22 cellular contexts compared by ENCODE assay signal in the genomic region with DNA sequence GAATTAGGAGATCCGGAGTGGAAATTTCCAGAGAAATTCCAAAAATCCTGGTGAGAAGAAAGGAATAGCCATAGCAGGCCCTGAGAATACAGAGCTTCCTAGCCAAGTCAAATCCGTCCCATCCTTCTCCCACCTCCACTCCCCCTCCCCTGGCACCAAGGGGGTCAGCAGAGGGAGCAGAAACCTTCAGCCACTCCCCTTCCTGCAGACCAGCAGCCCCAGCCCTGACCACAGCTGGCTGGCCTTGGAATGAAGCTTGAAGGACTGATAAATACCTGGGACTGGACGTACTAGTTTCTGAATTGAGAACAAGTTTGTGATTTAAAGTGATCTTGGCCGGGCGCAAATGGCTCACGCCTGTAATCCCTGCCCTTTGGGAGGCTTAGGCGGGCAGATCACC. TPM values are rescaled to one million over a fixed set of nuclear protein-coding genes. Genes with fewer than 3 reads are reported as not detected.
A peak's percentile ranks its signal among the peaks of the same experiment; 100 is the strongest.
DNase-seq lines count a peak whose midpoint lies in the region; ATAC-seq, FAIRE-seq and TF ChIP-seq lines count a peak whose summit lies in the region.
"Had no signal": no experiment of that assay in that cellular context is flagged by ENCODE, and none has a peak within 500 bp of the region (broad histone marks: within the 10 kb centered on the region; RNA-seq: fewer than 3 reads in every experiment).

No MANE protein-coding gene starts in this region.

- no peaks in the 10 kb centered on the region for H3K9me1 ChIP-seq in K562 (ENCODE audit: control insufficient read depth, insufficient read depth, low read length)

- peaks cover 22% of the 10 kb centered on the region for H3K27me3 Mint-ChIP-seq in GM23338 (ENCODE audit: insufficient read depth, low read depth, poor library complexity)

- intact Hi-C loops in K562 (cut with micrococcal nuclease): no loop called here
- intact Hi-C loops in stomach (cut with DNase I; ENCODE audit: low total_unique reads): no loop called here

- in situ Hi-C loops in K562 (cut with MboI): no loop called here

- H3K27ac ChIP-seq in GM23338 (ENCODE audit: low read depth) (no peak overlapping the region), K562 (ENCODE audit: extremely low read depth, low read depth, low read length) (no peak overlapping the region), stomach (no peak overlapping the region)
- H3K27ac ChIP-seq: C4-2B, HL-60, KMS-11 had no signal

- CTCF ChIA-PET in K562 (lab: Yijun Ruan, JAX; ENCODE audit: low intra/inter-chr PET ratio): no interaction called here

- no peak for TF ChIP-seq CTCF in GM23338 (conservative IDR thresholded peaks at IDR 0.05; ENCODE audit: low read depth in 2 of 2)
- no peak for TF ChIP-seq CTCF in K562 (IDR thresholded peaks at IDR 0.05 in 2 of 3, conservative IDR thresholded peaks at IDR 0.05 in 1 of 3; ENCODE audit: insufficient read depth in 2 of 3, low read depth in 1 of 3, low read length in 3 of 3)
- no peak for TF ChIP-seq CTCF in stomach (IDR thresholded peaks at IDR 0.05)

- no peaks in the 10 kb centered on the region for H3K9me3 ChIP-seq in K562 (replicated peaks; ENCODE audit: control insufficient read depth, insufficient read depth, low read depth, low read length)
- H3K9me3 ChIP-seq in stomach: peaks cover 0 to 6% (median 0%) of the 10 kb centered on the region in 4 donors
- H3K9me3 ChIP-seq: HAP-1 had no signal

- peaks cover 22% of the 10 kb centered on the region for H3K4me1 ChIP-seq in GM23338 (ENCODE audit: insufficient read depth)
- H3K4me1 ChIP-seq in K562 (replicated peaks in 1 of 2; ENCODE audit: control insufficient read depth in 2 of 2, insufficient read depth in 2 of 2, low read length in 2 of 2): peaks cover 7 to 23% of the 10 kb centered on the region in 2 experiments
- H3K4me1 ChIP-seq in stomach: peaks cover 6 to 20% (median 16%) of the 10 kb centered on the region in 4 donors

- H3K9me2 ChIP-seq in GM23338 (ENCODE audit: insufficient read depth): no peaks in the 10 kb centered on the region

- no peak overlapping the region for H3K4me2 ChIP-seq in GM23338
- H3K4me2 ChIP-seq in K562 (ENCODE audit: insufficient read depth, low read length): no peak overlapping the region
- H3K4me2 ChIP-seq: KMS-11 had no signal

- peak overlapping the region in 1 of 2 experiments; percentile 17; a peak in 1 of 4 replicates for H3K9ac ChIP-seq in K562 (ENCODE audit: insufficient read depth in 1 of 2, low read depth in 2 of 2, low read length in 2 of 2)
- H3K9ac ChIP-seq: KMS-11 had no signal

- TF ChIP-seq POLR2A in K562 (conservative IDR thresholded peaks at IDR 0.05) (no peak), stomach (IDR thresholded peaks at IDR 0.05) (no peak)

- WGBS in K562 (ENCODE audit: insufficient coverage, low coverage, missing lambda C conversion rate): 73% methylated on average over 7 of the region's 7 CpGs
- 32 to 70% (median 56%) methylated on average over 7 of the region's 7 CpGs for WGBS in stomach, 5 donors

- no peaks in the 10 kb centered on the region; the same call in 2 of the 3 replicates for H3K36me3 Mint-ChIP-seq in GM23338 (ENCODE audit: low read depth)

- TF ChIP-seq EP300 in K562 (IDR thresholded peaks at IDR 0.05; ENCODE audit: low read length): no peak
- TF ChIP-seq EP300 in stomach (IDR thresholded peaks at IDR 0.05): no peak

- TF ChIP-seq RAD21 in K562 (CRISPR knock-in tag; conservative IDR thresholded peaks at IDR 0.05 in 1 of 2, IDR thresholded peaks at IDR 0.05 in 1 of 2): no peak

- no peaks in the 10 kb centered on the region for H3K9me3 Mint-ChIP-seq in GM23338

- H3K4me1 Mint-ChIP-seq in GM23338: peaks cover 31% of the 10 kb centered on the region

- no peak overlapping the region for H3K4me3 Mint-ChIP-seq in GM23338

- H4K20me1 ChIP-seq in GM23338 (replicated peaks; ENCODE audit: insufficient read depth) (no peaks in the 10 kb centered on the region), K562 (replicated peaks; ENCODE audit: control insufficient read depth, insufficient read depth, low read length) (no peaks in the 10 kb centered on the region)

- FAIRE-seq in K562 (lab: Jason Lieb, UNC) (no peak), frontal cortex (lab: Jason Lieb, UNC) (no peak)
- FAIRE-seq: A204.1 had no signal

- DNase-seq in GM23338 (ENCODE audit: low spot score) (peak; percentile 38), K562 (ENCODE audit: extremely low read depth in 1 of 4, low spot score in 3 of 4) (no peak), iPS-NIHi7 (ENCODE audit: extremely low spot score) (peak; percentile 26), stomach (peak; percentile 39), frontal cortex (ENCODE audit: low spot score in 2 of 2) (no peak), NCI-H2029 (lab: John Stamatoyannopoulos, UW) (no peak), HCEC 1CT (no peak)
- DNase-seq: EL; NCI-H1092 treated with DMSO at 0.1 percent for 48 hours; NCI-H1436 treated with DMSO at 0.1 percent for 48 hours; NCI-H1930; NCI-H2227 treated with DMSO at 0.1 percent for 48 hours; NCI-H774; NK-92 treated with Interleukin-12 subunit alpha and Interleukin-12 subunit beta, amount 100 ng/mL, for 24 hours had no signal

- H2AFZ ChIP-seq in GM23338 (0 out of 2 replicates have a peak overlapping the region, but pooled peaks have one; percentile 52), K562 (ENCODE audit: low read depth, low read length) (peak overlapping the region; percentile 68)

- H3K36me3 ChIP-seq in GM23338 (ENCODE audit: insufficient read depth): no peaks in the 10 kb centered on the region
- no peaks in the 10 kb centered on the region for H3K36me3 ChIP-seq in K562 (ENCODE audit: control insufficient read depth, insufficient read depth, low read length)
- H3K36me3 ChIP-seq in stomach: no peaks in the 10 kb centered on the region
- H3K36me3 ChIP-seq: HAP-1 had no signal

- H3K4me3 ChIP-seq in GM23338 (no peak overlapping the region), K562 (no peak overlapping the region), stomach (no peak overlapping the region)
- H3K4me3 ChIP-seq: HAP-1 had no signal

- H3K27me3 ChIP-seq in GM23338 (ENCODE audit: insufficient read depth) (peaks cover 12% of the 10 kb centered on the region), K562 (ENCODE audit: control insufficient read depth in 2 of 2, insufficient read depth in 2 of 2, low read length in 2 of 2) (no peaks in the 10 kb centered on the region), stomach (peaks cover 0 to 11% (median 3%) of the 10 kb centered on the region in 3 donors)

- ATAC-seq in GM23338 (no peak), K562 (no peak)
- ATAC-seq: Panc1, SK-N-SH treated with all-trans-retinoic acid at 6 μM for 48 hours had no signal

- POLR2A ChIA-PET in K562 (lab: Yijun Ruan, JAX): no interaction called here

- no peak overlapping the region for H3K27ac Mint-ChIP-seq in GM23338

- H3K79me2 ChIP-seq in GM23338 (replicated peaks; ENCODE audit: insufficient read depth) (no peaks in the 10 kb centered on the region), K562 (ENCODE audit: control insufficient read depth, insufficient read depth, low read length) (peaks cover 3% of the 10 kb centered on the region; the same call in 2 of the 3 replicates)

- no TSS peak for BruUV-seq in K562 (replicated peaks; lab: Mats Ljungman, UMichigan)

- peaks cover 12% of the 10 kb centered on the region; the same call in 1 of the 2 replicates for H3F3A ChIP-seq in GM23338 (replicated peaks; ENCODE audit: low read depth)

RNA-seq across cellular contexts. Expression of a gene that starts 13.8 kb away (rescaled TPM):
- 2.5 and 2.6 TPM in 2 replicates for total RNA-seq in GM23338 (2014; rRNA removed; shearing (Covaris generic))
- polyA plus RNA-seq in GM23338 (2016; fragmentation: Nextera tagmentation; extraction: Ambion mirVana) (2.8 and 3.1 TPM in 2 replicates), K562 (2011; rRNA removed) (not detected in 2 replicates), K562 (2014; fragmentation: Illumina TruSeq; extraction: Trizol) (not detected in 2 replicates), K562 (2014; fragmentation: Nextera tagmentation; extraction: Ambion mirVana) (not detected), K562 (2014; rRNA removed) (not detected in 2 replicates), stomach (under 1 TPM in 2 of 3 donors, not detected in 1; 0.56 to 0.65 TPM)
- not detected in 2 replicates for total RNA-seq in K562 (2011; cell fraction: chromatin; rRNA removed; ENCODE audit: low replicate concordance)
- not detected in 2 replicates for total RNA-seq in K562 (2011; cell fraction: nucleolus; rRNA removed)
- total RNA-seq in K562 (2011; cell fraction: nucleoplasm; rRNA removed): not detected in 2 replicates
- total RNA-seq in K562 (2014; rRNA removed) (not detected in 2 replicates), K562 (2014; rRNA removed; fragmentation: Illumina TruSeq; extraction: Trizol) (not detected in 2 replicates), K562 (2015; rRNA removed; fragmentation: Illumina TruSeq; extraction: Trizol) (not detected in 2 replicates), K562 (2021) (not detected in 2 replicates), stomach (under 1 TPM in 2 of 5 donors, not detected in 3; 0.18 to 0.43 TPM), frontal cortex (not detected)
- polyA plus RNA-seq in K562 (2011; cell fraction: cytosol; rRNA removed): not detected in 2 replicates
- polyA plus RNA-seq in K562 (2011; cell fraction: nucleus; rRNA removed): not detected in 2 replicates
- polyA plus RNA-seq in K562 (2012): not detected in 2 replicates
- polyA minus RNA-seq in K562 (2011; rRNA and poly(A)+ RNA removed): not detected in 2 replicates
- not detected in 2 replicates for polyA minus RNA-seq in K562 (2011; cell fraction: cytosol; rRNA and poly(A)+ RNA removed)
- polyA minus RNA-seq in K562 (2011; cell fraction: nucleus; rRNA and poly(A)+ RNA removed): not detected in 2 replicates
- total RNA-seq: HT-29 had no signal

RNA-seq across cellular contexts. Expression of a gene that starts 26.2 kb away (rescaled TPM):
- total RNA-seq in GM23338 (2014; rRNA removed; shearing (Covaris generic)): 14.7 and 28.9 TPM in 2 replicates
- 5.0 and 6.1 TPM in 2 replicates for polyA plus RNA-seq in GM23338 (2016; fragmentation: Nextera tagmentation; extraction: Ambion mirVana)
- total RNA-seq in K562 (2011; cell fraction: chromatin; rRNA removed; ENCODE audit: low replicate concordance): 102 and 136 TPM in 2 replicates
- 47.9 and 55.7 TPM in 2 replicates for total RNA-seq in K562 (2011; cell fraction: nucleolus; rRNA removed)
- total RNA-seq in K562 (2011; cell fraction: nucleoplasm; rRNA removed): 69.9 and 71.1 TPM in 2 replicates
- 11.9 and 15.1 TPM in 2 replicates for total RNA-seq in K562 (2014; rRNA removed)
- 21.5 and 25.6 TPM in 2 replicates for total RNA-seq in K562 (2014; rRNA removed; fragmentation: Illumina TruSeq; extraction: Trizol)
- 17.5 and 18.5 TPM in 2 replicates for total RNA-seq in K562 (2015; rRNA removed; fragmentation: Illumina TruSeq; extraction: Trizol)
- total RNA-seq in K562 (2021): 20.0 and 20.1 TPM in 2 replicates
- 17.5 and 21.4 TPM in 2 replicates for polyA plus RNA-seq in K562 (2011; rRNA removed)
- 11.0 and 15.7 TPM in 2 replicates for polyA plus RNA-seq in K562 (2011; cell fraction: cytosol; rRNA removed)
- polyA plus RNA-seq in K562 (2011; cell fraction: nucleus; rRNA removed): 21.4 and 25.6 TPM in 2 replicates
- polyA plus RNA-seq in K562 (2012): 13.6 and 26.9 TPM in 2 replicates
- 15.2 and 17.1 TPM in 2 replicates for polyA plus RNA-seq in K562 (2014; fragmentation: Illumina TruSeq; extraction: Trizol)
- 1 to 10 TPM; 3.0 to 3.6 TPM for polyA plus RNA-seq in K562 (2014; fragmentation: Nextera tagmentation; extraction: Ambion mirVana)
- 9.8 and 13.3 TPM in 2 replicates for polyA plus RNA-seq in K562 (2014; rRNA removed)
- 38.2 and 38.3 TPM in 2 replicates for polyA minus RNA-seq in K562 (2011; rRNA and poly(A)+ RNA removed)
- polyA minus RNA-seq in K562 (2011; cell fraction: cytosol; rRNA and poly(A)+ RNA removed): 10.7 and 11.5 TPM in 2 replicates
- polyA minus RNA-seq in K562 (2011; cell fraction: nucleus; rRNA and poly(A)+ RNA removed): 19.1 and 29.1 TPM in 2 replicates
- 10 to 100 TPM; 12.5 to 35.1 (median 18.1) TPM for total RNA-seq in stomach
- polyA plus RNA-seq in stomach: 1 to 10 TPM; 2.3 to 4.8 (median 3.5) TPM
- total RNA-seq in frontal cortex: 23.2 TPM

Comparison
In these comparisons a context has a peak if more than half of its experiments do, and no peak if none do; other contexts are left out.
1. DNase-seq: peak in GM23338 (single experiment), iPS-NIHi7 (single experiment) and stomach (single experiment); none in K562 (0 of 4), frontal cortex (0 of 2), NCI-H2029 (single experiment) and HCEC 1CT (single experiment).